3 cellular contexts compared by ENCODE assay signal in the genomic region with DNA sequence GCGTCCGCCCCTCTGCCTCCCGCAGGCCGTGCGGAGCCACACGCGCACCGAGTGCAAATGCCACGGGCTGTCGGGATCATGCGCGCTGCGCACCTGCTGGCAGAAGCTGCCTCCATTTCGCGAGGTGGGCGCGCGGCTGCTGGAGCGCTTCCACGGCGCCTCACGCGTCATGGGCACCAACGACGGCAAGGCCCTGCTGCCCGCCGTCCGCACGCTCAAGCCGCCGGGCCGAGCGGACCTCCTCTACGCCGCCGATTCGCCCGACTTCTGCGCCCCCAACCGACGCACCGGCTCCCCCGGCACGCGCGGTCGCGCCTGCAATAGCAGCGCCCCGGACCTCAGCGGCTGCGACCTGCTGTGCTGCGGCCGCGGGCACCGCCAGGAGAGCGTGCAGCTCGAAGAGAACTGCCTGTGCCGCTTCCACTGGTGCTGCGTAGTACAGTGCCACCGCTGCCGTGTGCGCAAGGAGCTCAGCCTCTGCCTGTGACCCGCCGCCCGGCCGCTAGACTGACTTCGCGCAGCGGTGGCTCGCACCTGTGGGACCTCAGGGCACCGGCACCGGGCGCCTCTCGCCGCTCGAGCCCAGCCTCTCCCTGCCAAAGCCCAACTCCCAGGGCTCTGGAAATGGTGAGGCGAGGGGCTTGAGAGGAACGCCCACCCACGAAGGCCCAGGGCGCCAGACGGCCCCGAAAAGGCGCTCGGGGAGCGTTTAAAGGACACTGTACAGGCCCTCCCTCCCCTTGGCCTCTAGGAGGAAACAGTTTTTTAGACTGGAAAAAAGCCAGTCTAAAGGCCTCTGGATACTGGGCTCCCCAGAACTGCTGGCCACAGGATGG.
TF ChIP-seq lines count a peak whose summit lies in the region.

No MANE protein-coding gene starts in this region.

TF ChIP-seq in SK-N-SH, 30 proteins besides CTCF, POLR2A, EP300 and RAD21:
- TF ChIP-seq MEF2A (IDR thresholded peaks at IDR 0.05; ENCODE audit: borderline replicate concordance, low read depth) (no peak), POLR2AphosphoS5 (IDR thresholded peaks at IDR 0.05; ENCODE audit: low read depth, low read length) (no peak), YY1 (IDR thresholded peaks at IDR 0.05; ENCODE audit: low read depth) (no peak), SMC3 (IDR thresholded peaks at IDR 0.05; ENCODE audit: low read depth, low read length) (no peak), FOXJ3 (CRISPR knock-in tag; IDR thresholded peaks at IDR 0.05) (no peak)
- TF ChIP-seq, protein P1, sequence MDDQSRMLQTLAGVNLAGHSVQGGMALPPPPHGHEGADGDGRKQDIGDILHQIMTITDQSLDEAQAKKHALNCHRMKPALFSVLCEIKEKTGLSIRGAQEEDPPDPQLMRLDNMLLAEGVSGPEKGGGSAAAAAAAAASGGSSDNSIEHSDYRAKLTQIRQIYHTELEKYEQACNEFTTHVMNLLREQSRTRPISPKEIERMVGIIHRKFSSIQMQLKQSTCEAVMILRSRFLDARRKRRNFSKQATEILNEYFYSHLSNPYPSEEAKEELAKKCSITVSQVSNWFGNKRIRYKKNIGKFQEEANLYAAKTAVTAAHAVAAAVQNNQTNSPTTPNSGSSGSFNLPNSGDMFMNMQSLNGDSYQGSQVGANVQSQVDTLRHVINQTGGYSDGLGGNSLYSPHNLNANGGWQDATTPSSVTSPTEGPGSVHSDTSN (IDR thresholded peaks at IDR 0.05): no peak
- TF ChIP-seq, protein P2, sequence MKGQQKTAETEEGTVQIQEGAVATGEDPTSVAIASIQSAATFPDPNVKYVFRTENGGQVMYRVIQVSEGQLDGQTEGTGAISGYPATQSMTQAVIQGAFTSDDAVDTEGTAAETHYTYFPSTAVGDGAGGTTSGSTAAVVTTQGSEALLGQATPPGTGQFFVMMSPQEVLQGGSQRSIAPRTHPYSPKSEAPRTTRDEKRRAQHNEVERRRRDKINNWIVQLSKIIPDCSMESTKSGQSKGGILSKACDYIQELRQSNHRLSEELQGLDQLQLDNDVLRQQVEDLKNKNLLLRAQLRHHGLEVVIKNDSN (IDR thresholded peaks at IDR 0.05; ENCODE audit: borderline replicate concordance, low read depth): no peak

TF ChIP-seq in SK-N-SH treated with all-trans-retinoic acid at 6 μM for 48 hours, 23 proteins besides CTCF, POLR2A, EP300 and RAD21:
- TF ChIP-seq ZNF8 (CRISPR knock-in tag; IDR thresholded peaks at IDR 0.05) (no peak), TCF4 (CRISPR knock-in tag; IDR thresholded peaks at IDR 0.05; ENCODE audit: borderline replicate concordance) (no peak), ARNTL (CRISPR knock-in tag; IDR thresholded peaks at IDR 0.05; ENCODE audit: borderline replicate concordance, low read depth) (no peak), PPARA (CRISPR knock-in tag; IDR thresholded peaks at IDR 0.05; ENCODE audit: borderline replicate concordance) (no peak), TOX (CRISPR knock-in tag; IDR thresholded peaks at IDR 0.05; ENCODE audit: borderline replicate concordance) (no peak), ESRRG (CRISPR knock-in tag; IDR thresholded peaks at IDR 0.05) (no peak), ZC3H10 (CRISPR knock-in tag; IDR thresholded peaks at IDR 0.05) (no peak), ZFP3 (CRISPR knock-in tag; IDR thresholded peaks at IDR 0.05) (no peak), RARB (CRISPR knock-in tag; IDR thresholded peaks at IDR 0.05) (no peak), ZNF70 (CRISPR knock-in tag; IDR thresholded peaks at IDR 0.05) (no peak), GLIS3 (CRISPR knock-in tag; IDR thresholded peaks at IDR 0.05) (no peak), OSR1 (CRISPR knock-in tag; IDR thresholded peaks at IDR 0.05) (no peak), CSDC2 (CRISPR knock-in tag; IDR thresholded peaks at IDR 0.05) (no peak), ZFP30 (CRISPR knock-in tag; IDR thresholded peaks at IDR 0.05) (no peak)
- TF ChIP-seq, protein P3, sequence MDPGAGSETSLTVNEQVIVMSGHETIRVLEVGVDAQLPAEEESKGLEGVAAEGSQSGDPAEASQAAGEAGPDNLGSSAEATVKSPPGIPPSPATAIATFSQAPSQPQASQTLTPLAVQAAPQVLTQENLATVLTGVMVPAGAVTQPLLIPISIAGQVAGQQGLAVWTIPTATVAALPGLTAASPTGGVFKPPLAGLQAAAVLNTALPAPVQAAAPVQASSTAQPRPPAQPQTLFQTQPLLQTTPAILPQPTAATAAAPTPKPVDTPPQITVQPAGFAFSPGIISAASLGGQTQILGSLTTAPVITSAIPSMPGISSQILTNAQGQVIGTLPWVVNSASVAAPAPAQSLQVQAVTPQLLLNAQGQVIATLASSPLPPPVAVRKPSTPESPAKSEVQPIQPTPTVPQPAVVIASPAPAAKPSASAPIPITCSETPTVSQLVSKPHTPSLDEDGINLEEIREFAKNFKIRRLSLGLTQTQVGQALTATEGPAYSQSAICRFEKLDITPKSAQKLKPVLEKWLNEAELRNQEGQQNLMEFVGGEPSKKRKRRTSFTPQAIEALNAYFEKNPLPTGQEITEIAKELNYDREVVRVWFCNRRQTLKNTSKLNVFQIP (CRISPR knock-in tag; IDR thresholded peaks at IDR 0.05; ENCODE audit: borderline replicate concordance, low read depth): no peak
- TF ChIP-seq, protein P4, sequence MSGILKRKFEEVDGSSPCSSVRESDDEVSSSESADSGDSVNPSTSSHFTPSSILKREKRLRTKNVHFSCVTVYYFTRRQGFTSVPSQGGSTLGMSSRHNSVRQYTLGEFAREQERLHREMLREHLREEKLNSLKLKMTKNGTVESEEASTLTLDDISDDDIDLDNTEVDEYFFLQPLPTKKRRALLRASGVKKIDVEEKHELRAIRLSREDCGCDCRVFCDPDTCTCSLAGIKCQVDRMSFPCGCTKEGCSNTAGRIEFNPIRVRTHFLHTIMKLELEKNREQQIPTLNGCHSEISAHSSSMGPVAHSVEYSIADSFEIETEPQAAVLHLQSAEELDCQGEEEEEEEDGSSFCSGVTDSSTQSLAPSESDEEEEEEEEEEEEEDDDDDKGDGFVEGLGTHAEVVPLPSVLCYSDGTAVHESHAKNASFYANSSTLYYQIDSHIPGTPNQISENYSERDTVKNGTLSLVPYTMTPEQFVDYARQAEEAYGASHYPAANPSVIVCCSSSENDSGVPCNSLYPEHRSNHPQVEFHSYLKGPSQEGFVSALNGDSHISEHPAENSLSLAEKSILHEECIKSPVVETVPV (CRISPR knock-in tag; IDR thresholded peaks at IDR 0.05): no peak
- TF ChIP-seq, protein P5, sequence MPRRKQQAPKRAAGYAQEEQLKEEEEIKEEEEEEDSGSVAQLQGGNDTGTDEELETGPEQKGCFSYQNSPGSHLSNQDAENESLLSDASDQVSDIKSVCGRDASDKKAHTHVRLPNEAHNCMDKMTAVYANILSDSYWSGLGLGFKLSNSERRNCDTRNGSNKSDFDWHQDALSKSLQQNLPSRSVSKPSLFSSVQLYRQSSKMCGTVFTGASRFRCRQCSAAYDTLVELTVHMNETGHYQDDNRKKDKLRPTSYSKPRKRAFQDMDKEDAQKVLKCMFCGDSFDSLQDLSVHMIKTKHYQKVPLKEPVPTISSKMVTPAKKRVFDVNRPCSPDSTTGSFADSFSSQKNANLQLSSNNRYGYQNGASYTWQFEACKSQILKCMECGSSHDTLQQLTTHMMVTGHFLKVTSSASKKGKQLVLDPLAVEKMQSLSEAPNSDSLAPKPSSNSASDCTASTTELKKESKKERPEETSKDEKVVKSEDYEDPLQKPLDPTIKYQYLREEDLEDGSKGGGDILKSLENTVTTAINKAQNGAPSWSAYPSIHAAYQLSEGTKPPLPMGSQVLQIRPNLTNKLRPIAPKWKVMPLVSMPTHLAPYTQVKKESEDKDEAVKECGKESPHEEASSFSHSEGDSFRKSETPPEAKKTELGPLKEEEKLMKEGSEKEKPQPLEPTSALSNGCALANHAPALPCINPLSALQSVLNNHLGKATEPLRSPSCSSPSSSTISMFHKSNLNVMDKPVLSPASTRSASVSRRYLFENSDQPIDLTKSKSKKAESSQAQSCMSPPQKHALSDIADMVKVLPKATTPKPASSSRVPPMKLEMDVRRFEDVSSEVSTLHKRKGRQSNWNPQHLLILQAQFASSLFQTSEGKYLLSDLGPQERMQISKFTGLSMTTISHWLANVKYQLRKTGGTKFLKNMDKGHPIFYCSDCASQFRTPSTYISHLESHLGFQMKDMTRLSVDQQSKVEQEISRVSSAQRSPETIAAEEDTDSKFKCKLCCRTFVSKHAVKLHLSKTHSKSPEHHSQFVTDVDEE (CRISPR knock-in tag; IDR thresholded peaks at IDR 0.05): no peak

TF ChIP-seq in endothelial cell of umbilical vein, 7 proteins besides CTCF, POLR2A, EP300 and RAD21:
- TF ChIP-seq POLR2AphosphoS5 (IDR thresholded peaks at IDR 0.05; ENCODE audit: insufficient read depth, low read depth, low read length) (no peak), MYC (IDR thresholded peaks at IDR 0.05; ENCODE audit: low read depth, low read length) (no peak), EZH2 (IDR thresholded peaks at IDR 0.05; ENCODE audit: borderline replicate concordance, low read depth, low read length, severe bottlenecking) (peak; percentile 86), FOS (IDR thresholded peaks at IDR 0.05; ENCODE audit: borderline replicate concordance, insufficient read depth, low read length) (no peak)
